20 cellular contexts compared by ENCODE assay signal in the genomic region with DNA sequence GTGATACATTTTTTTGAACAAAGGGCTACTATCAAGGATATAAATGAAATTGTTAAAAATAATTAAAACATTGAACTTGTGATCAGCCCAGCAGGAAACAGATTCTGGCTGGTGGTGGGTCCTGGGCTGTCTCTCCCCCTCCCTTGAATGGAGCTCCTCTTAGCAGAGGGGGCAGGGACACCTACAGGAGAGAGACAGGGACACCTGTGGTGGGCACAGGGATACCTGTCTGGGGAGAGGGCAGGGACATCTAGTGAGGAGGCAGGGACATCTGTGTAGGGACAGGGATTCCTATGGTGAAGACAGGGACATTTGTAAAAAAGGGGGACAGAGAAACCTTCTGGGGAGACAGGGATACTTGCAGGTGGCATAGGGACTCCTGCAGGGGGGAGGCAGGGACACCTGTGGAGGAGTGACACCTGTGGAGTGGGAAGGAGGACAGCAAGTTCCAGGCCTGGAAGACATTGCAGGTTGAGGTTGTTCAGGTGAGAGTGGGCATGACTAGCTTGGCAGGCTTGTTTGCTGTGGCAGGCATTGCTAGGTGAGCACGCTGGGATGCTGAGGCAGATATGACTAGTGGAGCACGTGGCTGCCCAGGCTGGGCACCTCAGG.
DNase-seq lines count a peak whose midpoint lies in the region; ATAC-seq and TF ChIP-seq lines count a peak whose summit lies in the region.
"Had no signal": no experiment of that assay in that cellular context is flagged by ENCODE, and none has a peak within 500 bp of the region (broad histone marks: within the 10 kb centered on the region; RNA-seq: fewer than 3 reads in every experiment).

No MANE protein-coding gene starts in this region.

- H3K9ac ChIP-seq in neural progenitor cell = no peak overlapping the region
- H3K9ac ChIP-seq: BLaER1 had no signal

- ATAC-seq in natural killer cell treated with Interleukin-12 subunit alpha and Interleukin-12 subunit beta and Interleukin-15 and Interleukin-18, amount 100 ng/mL, for 72 hours = peak; percentile 32 to 52
- ATAC-seq in natural killer cell = no peak
- ATAC-seq in HG03460 (IDR thresholded peaks at IDR 0.05; ENCODE audit: unreplicated experiment) = no peak
- no peak for ATAC-seq in HG03045 (IDR thresholded peaks at IDR 0.05; ENCODE audit: unreplicated experiment)
- ATAC-seq: CD8-positive, alpha-beta T cell had no signal

- H3K4me2 ChIP-seq in neural progenitor cell = no peak overlapping the region
- H3K4me2 ChIP-seq: BLaER1 had no signal

- no peaks in the 10 kb centered on the region for H3K4me1 ChIP-seq in esophagus muscularis mucosa
- H3K4me1 ChIP-seq in neural progenitor cell = no peaks in the 10 kb centered on the region
- H3K4me1 ChIP-seq: BLaER1, Caco-2 had no signal

- TF ChIP-seq EP300 in esophagus muscularis mucosa (IDR thresholded peaks at IDR 0.05) = no peak

- TF ChIP-seq CTCF in natural killer cell (IDR thresholded peaks at IDR 0.05) (no peak), esophagus muscularis mucosa (IDR thresholded peaks at IDR 0.05) (no peak), neural progenitor cell (IDR thresholded peaks at IDR 0.05) (no peak)

- DNase-seq in natural killer cell treated with Interleukin-12 subunit alpha and Interleukin-12 subunit beta and Interleukin-15 and Interleukin-18, amount 100 ng/mL, for 72 hours (ENCODE audit: low spot score) = no peak
- no peak for DNase-seq in natural killer cell
- DNase-seq in esophagus muscularis mucosa (ENCODE audit: extremely low spot score) = peak; percentile 53
- DNase-seq in neural progenitor cell (ENCODE audit: low spot score) = no peak
- no peak for DNase-seq in epidermal melanocyte (ENCODE audit: insufficient read length, low spot score)
- DNase-seq in NCI-H1105 treated with DMSO at 0.1 percent for 48 hours (lab: John Stamatoyannopoulos, UW) = no peak
- DNase-seq: Caco-2; CD4-positive, CD25-positive, alpha-beta regulatory T cell; CD8-positive, alpha-beta T cell; DMS153; DND-41; GOT3; H7; HCEC 1CT had no signal

- peaks cover 0 to 19% (median 3%) of the 10 kb centered on the region in 4 donors for H3K9me3 ChIP-seq in esophagus muscularis mucosa
- peaks cover 14% of the 10 kb centered on the region for H3K9me3 ChIP-seq in neural progenitor cell (ENCODE audit: low read depth)

- no peak overlapping the region for H3K27ac Mint-ChIP-seq in natural killer cell treated with Interleukin-12 subunit alpha and Interleukin-12 subunit beta and Interleukin-15 and Interleukin-18, amount 100 ng/mL, for 72 hours
- H3K27ac Mint-ChIP-seq in natural killer cell (no peak overlapping the region), neural progenitor cell (peak overlapping the region; percentile 8)
- H3K27ac Mint-ChIP-seq: B cell; CD4-positive, CD25-positive, alpha-beta regulatory T cell; CD8-positive, alpha-beta T cell had no signal

- H3K27me3 ChIP-seq in esophagus muscularis mucosa (no peaks in the 10 kb centered on the region), neural progenitor cell (no peaks in the 10 kb centered on the region)
- H3K27me3 ChIP-seq: BLaER1 had no signal

- no peak for TF ChIP-seq POLR2A in esophagus muscularis mucosa (IDR thresholded peaks at IDR 0.05; ENCODE audit: low read depth)

- H3K36me3 Mint-ChIP-seq in natural killer cell treated with Interleukin-12 subunit alpha and Interleukin-12 subunit beta and Interleukin-15 and Interleukin-18, amount 100 ng/mL, for 72 hours = peaks cover 4% of the 10 kb centered on the region
- peaks cover 2% of the 10 kb centered on the region for H3K36me3 Mint-ChIP-seq in natural killer cell
- H3K36me3 Mint-ChIP-seq in neural progenitor cell = no peaks in the 10 kb centered on the region
- H3K36me3 Mint-ChIP-seq: CD4-positive, CD25-positive, alpha-beta regulatory T cell; CD8-positive, alpha-beta T cell had no signal

- no peak overlapping the region for H3K4me3 ChIP-seq in esophagus muscularis mucosa
- H3K4me3 ChIP-seq in neural progenitor cell = no peak overlapping the region
- H3K4me3 ChIP-seq: BLaER1 had no signal

- H3K27ac ChIP-seq in esophagus muscularis mucosa (replicated peaks in 1 of 4) (no peak overlapping the region), neural progenitor cell (no peak overlapping the region)
- H3K27ac ChIP-seq: 22Rv1, BLaER1, C4-2B had no signal

- no peak overlapping the region for H3K4me3 Mint-ChIP-seq in natural killer cell treated with Interleukin-12 subunit alpha and Interleukin-12 subunit beta and Interleukin-15 and Interleukin-18, amount 100 ng/mL, for 72 hours
- H3K4me3 Mint-ChIP-seq in natural killer cell (no peak overlapping the region), neural progenitor cell (no peak overlapping the region)
- H3K4me3 Mint-ChIP-seq: B cell; CD4-positive, CD25-positive, alpha-beta regulatory T cell; CD8-positive, alpha-beta T cell had no signal

- H2AFZ ChIP-seq in neural progenitor cell (replicated peaks) = no peak overlapping the region

- H3K4me1 Mint-ChIP-seq in natural killer cell treated with Interleukin-12 subunit alpha and Interleukin-12 subunit beta and Interleukin-15 and Interleukin-18, amount 100 ng/mL, for 72 hours (ENCODE audit: low read depth in 2 of 2) = no peaks in the 10 kb centered on the region
- H3K4me1 Mint-ChIP-seq in natural killer cell (no peaks in the 10 kb centered on the region), neural progenitor cell (no peaks in the 10 kb centered on the region)
- H3K4me1 Mint-ChIP-seq: B cell; CD4-positive, CD25-positive, alpha-beta regulatory T cell had no signal

- H3K79me2 ChIP-seq in neural progenitor cell (ENCODE audit: low read depth) = no peaks in the 10 kb centered on the region

- no peaks in the 10 kb centered on the region for H3F3A ChIP-seq in neural progenitor cell (ENCODE audit: low read depth)

- intact Hi-C loops in natural killer cell (cut with micrococcal nuclease) = no loop called here
- intact Hi-C loops in esophagus muscularis mucosa (cut with DNase I) = no loop called here

- H3K27me3 Mint-ChIP-seq in natural killer cell treated with Interleukin-12 subunit alpha and Interleukin-12 subunit beta and Interleukin-15 and Interleukin-18, amount 100 ng/mL, for 72 hours = no peaks in the 10 kb centered on the region
- H3K27me3 Mint-ChIP-seq in natural killer cell (ENCODE audit: low read depth in 2 of 2) (no peaks in the 10 kb centered on the region), neural progenitor cell (ENCODE audit: insufficient read depth, low read depth) (no peaks in the 10 kb centered on the region)
- H3K27me3 Mint-ChIP-seq: B cell; CD4-positive, CD25-positive, alpha-beta regulatory T cell had no signal

- H3K9me3 Mint-ChIP-seq in natural killer cell treated with Interleukin-12 subunit alpha and Interleukin-12 subunit beta and Interleukin-15 and Interleukin-18, amount 100 ng/mL, for 72 hours = peaks cover 2% of the 10 kb centered on the region
- peaks cover 5 to 6% of the 10 kb centered on the region in 2 donors for H3K9me3 Mint-ChIP-seq in natural killer cell
- H3K9me3 Mint-ChIP-seq in neural progenitor cell = peaks cover 20% of the 10 kb centered on the region

- H4K20me1 ChIP-seq in neural progenitor cell (ENCODE audit: low read depth) = no peaks in the 10 kb centered on the region
- H4K20me1 ChIP-seq: BLaER1 had no signal

- H3K36me3 ChIP-seq in esophagus muscularis mucosa = no peaks in the 10 kb centered on the region
- H3K36me3 ChIP-seq in neural progenitor cell = peaks cover 3% of the 10 kb centered on the region
- H3K36me3 ChIP-seq: BLaER1 had no signal

- 88% methylated on average over 2 of the region's 2 CpGs for WGBS in esophagus muscularis mucosa

Comparison
In these comparisons a context has a peak if more than half of its experiments do, and no peak if none do; other contexts are left out.
1. ATAC-seq: peak in natural killer cell treated with Interleukin-12 subunit alpha and Interleukin-12 subunit beta and Interleukin-15 and Interleukin-18, amount 100 ng/mL, for 72 hours (2 of 2); none in natural killer cell (0 of 3), HG03460 (single experiment) and HG03045 (single experiment).